Comparison of ENCODE assay signal across 13 cellular contexts in genomic region chr6:169158182-169158573, GRCh38.
DNase-seq lines count a peak whose midpoint lies in the region; ATAC-seq, FAIRE-seq and TF ChIP-seq lines count a peak whose summit lies in the region.
"Had no signal": no experiment of that assay in that cellular context is flagged by ENCODE, and none has a peak within 500 bp of the region (broad histone marks: within the 10 kb centered on the region; RNA-seq: fewer than 3 reads in every experiment).

No MANE protein-coding gene starts in this region.

- H3K4me3 ChIP-seq in AG04450 (ENCODE audit: low read depth, low read length), result no peak overlapping the region

- TF ChIP-seq CTCF in AG04450 (IDR thresholded peaks at IDR 0.05; ENCODE audit: low read depth, low read length) (no peak), omental fat pad (IDR thresholded peaks at IDR 0.05) (no peak), D721Med (IDR thresholded peaks at IDR 0.05; ENCODE audit: insufficient read depth, missing control alignments) (no peak)

- H3K36me3 Mint-ChIP-seq in stimulated activated naive B cell treated with anti-CD40 and anti-IgM and Interleukin-4, amounts not matched to agents 10 μg/mL and 1 μg/mL and 100 μg/mL, for 72 hours, result no peaks in the 10 kb centered on the region
- H3K36me3 Mint-ChIP-seq: IgD-negative memory B cell had no signal

- peaks cover 0 to 3% of the 10 kb centered on the region in 2 donors for H3K9me3 Mint-ChIP-seq in stimulated activated naive B cell treated with anti-CD40 and anti-IgM and Interleukin-4, amounts not matched to agents 10 μg/mL and 1 μg/mL and 100 μg/mL, for 72 hours
- H3K9me3 Mint-ChIP-seq: activated B cell treated with CpG ODN at 0.5 μM for 24 hours; activated T-helper 17 cell treated with anti-CD3 and anti-CD28 coated beads, Interleukin-2, amount 50 U/mL, for 72 hours had no signal

- H3K9me3 ChIP-seq in AG04450 (ENCODE audit: control insufficient read depth, insufficient read depth, low read length), result peaks cover 9% of the 10 kb centered on the region; the same call in 1 of the 2 replicates

- DNase-seq in AG04450 (ENCODE audit: low read depth, low spot score), result no peak
- peak; percentile 81 for DNase-seq in astrocyte of the hippocampus (ENCODE audit: low read depth, low spot score)
- peak; percentile 78 for DNase-seq in left cardiac atrium
- no peak for DNase-seq in omental fat pad (ENCODE audit: low spot score)
- no peak for DNase-seq in D721Med (ENCODE audit: insufficient read length, low spot score)
- no peak for DNase-seq in stimulated activated naive B cell treated with anti-CD40 and anti-IgM and Interleukin-4, amounts not matched to agents 10 μg/mL and 1 μg/mL and 100 μg/mL, for 72 hours
- no peak for DNase-seq in NCI-H2227 (lab: John Stamatoyannopoulos, UW; ENCODE audit: unreplicated experiment)
- DNase-seq in stimulated activated CD4-positive, alpha-beta T cell treated with anti-CD3 and anti-CD28 coated beads, Interleukin-12 subunit alpha, Interleukin-12 subunit beta, amount 100 ng/mL, for 4 hours, result no peak
- DNase-seq: activated B cell treated with CpG ODN at 0.5 μM for 24 hours, GDM1, NCI-H2081 treated with DMSO at 0.1 percent for 48 hours had no signal

- no peaks in the 10 kb centered on the region for H3K27me3 ChIP-seq in AG04450 (ENCODE audit: control insufficient read depth, insufficient read depth, low read length)

- intact Hi-C loops in left cardiac atrium (cut with DNase I), result no loop called here

- H3K27ac ChIP-seq in AG04450 (ENCODE audit: low read depth, low read length), result peak overlapping the region; percentile 47

- peaks cover 0 to 14% of the 10 kb centered on the region in 2 donors for H3K27me3 Mint-ChIP-seq in stimulated activated naive B cell treated with anti-CD40 and anti-IgM and Interleukin-4, amounts not matched to agents 10 μg/mL and 1 μg/mL and 100 μg/mL, for 72 hours
- H3K27me3 Mint-ChIP-seq: activated B cell treated with CpG ODN at 0.5 μM for 24 hours had no signal

- H3K27ac Mint-ChIP-seq in stimulated activated naive B cell treated with anti-CD40 and anti-IgM and Interleukin-4, amounts not matched to agents 10 μg/mL and 1 μg/mL and 100 μg/mL, for 72 hours, result no peak overlapping the region
- H3K27ac Mint-ChIP-seq: activated B cell treated with CpG ODN at 0.5 μM for 24 hours; activated T-helper 17 cell treated with anti-CD3 and anti-CD28 coated beads, Interleukin-2, amount 50 U/mL, for 72 hours; IgD-negative memory B cell had no signal

- ATAC-seq in left cardiac atrium (peak; percentile 84 to 85), omental fat pad (ENCODE audit: low FRiP score) (peak; percentile 51)
- ATAC-seq in stimulated activated naive B cell treated with anti-CD40 and anti-IgM and Interleukin-4, amounts not matched to agents 10 μg/mL and 1 μg/mL and 100 μg/mL, for 72 hours (replicated peaks), result no peak
- ATAC-seq: activated T-helper 17 cell treated with anti-CD3 and anti-CD28 coated beads, Interleukin-2, amount 50 U/mL, for 72 hours had no signal

- no peaks in the 10 kb centered on the region for H3K4me1 Mint-ChIP-seq in stimulated activated naive B cell treated with anti-CD40 and anti-IgM and Interleukin-4, amounts not matched to agents 10 μg/mL and 1 μg/mL and 100 μg/mL, for 72 hours
- H3K4me1 Mint-ChIP-seq: activated B cell treated with CpG ODN at 0.5 μM for 24 hours; activated T-helper 17 cell treated with anti-CD3 and anti-CD28 coated beads, Interleukin-2, amount 50 U/mL, for 72 hours; IgD-negative memory B cell had no signal

- no peak for FAIRE-seq in D721Med (lab: Jason Lieb, UNC)

- POLR2A ChIA-PET in AG04450 (lab: Yijun Ruan, JAX), result no interaction called here

- CTCF ChIA-PET in AG04450 (lab: Charles Lee), result no interaction called here

- no peak overlapping the region for H3K4me3 Mint-ChIP-seq in stimulated activated naive B cell treated with anti-CD40 and anti-IgM and Interleukin-4, amounts not matched to agents 10 μg/mL and 1 μg/mL and 100 μg/mL, for 72 hours
- H3K4me3 Mint-ChIP-seq: activated B cell treated with CpG ODN at 0.5 μM for 24 hours; activated T-helper 17 cell treated with anti-CD3 and anti-CD28 coated beads, Interleukin-2, amount 50 U/mL, for 72 hours; IgD-negative memory B cell had no signal

Comparison
In these comparisons a context has a peak if more than half of its experiments do, and no peak if none do; other contexts are left out.
1. DNase-seq: peak in astrocyte of the hippocampus (single experiment) and left cardiac atrium (single experiment); none in AG04450 (single experiment), omental fat pad (single experiment), D721Med (single experiment), stimulated activated naive B cell treated with anti-CD40 and anti-IgM and Interleukin-4, amounts not matched to agents 10 μg/mL and 1 μg/mL and 100 μg/mL, for 72 hours (single experiment), NCI-H2227 (single experiment) and stimulated activated CD4-positive, alpha-beta T cell treated with anti-CD3 and anti-CD28 coated beads, Interleukin-12 subunit alpha, Interleukin-12 subunit beta, amount 100 ng/mL, for 4 hours (single experiment).
2. ATAC-seq: peak in left cardiac atrium (2 of 2) and omental fat pad (single experiment); none in stimulated activated naive B cell treated with anti-CD40 and anti-IgM and Interleukin-4, amounts not matched to agents 10 μg/mL and 1 μg/mL and 100 μg/mL, for 72 hours (0 of 2).